In the genomic region with DNA sequence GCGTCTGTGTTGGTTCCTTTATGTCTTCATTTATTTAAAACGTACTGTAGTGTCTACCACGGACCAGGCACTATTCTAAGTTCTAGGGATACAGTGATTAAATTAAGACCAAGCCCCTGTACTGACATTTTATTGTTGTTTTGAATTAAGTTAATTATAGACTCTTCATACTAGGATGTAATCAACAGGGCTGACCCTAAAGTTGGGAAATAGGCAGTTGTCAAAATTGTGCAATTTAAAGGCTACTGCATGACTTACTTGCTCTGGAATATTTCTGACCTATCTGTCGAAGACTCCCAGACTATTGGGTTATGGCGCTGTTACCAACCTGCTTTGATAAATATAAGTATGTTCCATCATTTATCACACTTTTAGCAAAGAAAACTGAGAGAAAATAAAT, we compare ENCODE assay signal across 17 cellular contexts.
"Had no signal": no experiment of that assay in that cellular context is flagged by ENCODE, and none has a peak within 500 bp of the region (broad histone marks: within the 10 kb centered on the region; RNA-seq: fewer than 3 reads in every experiment).

No MANE protein-coding gene starts in this region.

- H3K36me3 ChIP-seq: right atrium auricular region, transverse colon had no signal

- H3K4me1 Mint-ChIP-seq: activated naive CD8-positive, alpha-beta T cell treated with anti-CD3 and anti-CD28 coated beads, Interleukin-2, amount 50 U/mL, for 24 hours; activated T-helper 17 cell treated with anti-CD3 and anti-CD28 coated beads, Interleukin-2, amount 50 U/mL, for 72 hours had no signal

- H3K27me3 Mint-ChIP-seq: activated T-helper 17 cell treated with anti-CD3 and anti-CD28 coated beads, Interleukin-2, amount 50 U/mL, for 72 hours had no signal

- H3K36me3 Mint-ChIP-seq: T-cell had no signal

- DNase-seq: activated naive CD4-positive, alpha-beta T cell treated with anti-CD3 and anti-CD28 coated beads for 36 hours; activated naive CD8-positive, alpha-beta T cell treated with anti-CD3 and anti-CD28 coated beads, Interleukin-2, amount 50 U/mL, for 24 hours; activated T-cell treated with anti-CD3 and anti-CD28 coated beads for 4 hours; foreskin keratinocyte; glutamatergic neuron; kidney glomerular epithelial cell; occipital lobe; stimulated activated naive CD8-positive, alpha-beta T cell treated with anti-CD3 and anti-CD28 coated beads, Interleukin-15, Interleukin-2, amounts not matched to agents 100 U/mL and 50 U/mL, for 24 hours; T-cell; T-helper 9 cell; transverse colon had no signal

- H3K4me3 ChIP-seq: right atrium auricular region, smooth muscle cell, transverse colon had no signal

- ATAC-seq: activated CD4-positive, CD25-positive, alpha-beta regulatory T cell treated with anti-CD3 and anti-CD28 coated beads, Interleukin-2, amount 50 U/mL, for 24 hours; activated naive CD8-positive, alpha-beta T cell treated with anti-CD3 and anti-CD28 coated beads, Interleukin-2, amount 50 U/mL, for 24 hours; activated T-helper 17 cell treated with anti-CD3 and anti-CD28 coated beads, Interleukin-2, amount 50 U/mL, for 72 hours; esophagus mucosa; foreskin keratinocyte; stimulated activated naive CD8-positive, alpha-beta T cell treated with anti-CD3 and anti-CD28 coated beads, Interleukin-15, Interleukin-2, amounts not matched to agents 100 U/mL and 50 U/mL, for 24 hours; T-cell had no signal

- H3K9me3 ChIP-seq: right atrium auricular region, transverse colon had no signal

- H3K4me3 Mint-ChIP-seq: activated naive CD4-positive, alpha-beta T cell treated with anti-CD3 and anti-CD28 coated beads for 36 hours; activated naive CD8-positive, alpha-beta T cell treated with anti-CD3 and anti-CD28 coated beads, Interleukin-2, amount 50 U/mL, for 24 hours; activated T-helper 17 cell treated with anti-CD3 and anti-CD28 coated beads, Interleukin-2, amount 50 U/mL, for 72 hours; nephron; T-cell had no signal

- H3K9me3 Mint-ChIP-seq: activated naive CD4-positive, alpha-beta T cell treated with anti-CD3 and anti-CD28 coated beads for 36 hours; activated naive CD8-positive, alpha-beta T cell treated with anti-CD3 and anti-CD28 coated beads, Interleukin-2, amount 50 U/mL, for 24 hours; activated T-helper 17 cell treated with anti-CD3 and anti-CD28 coated beads, Interleukin-2, amount 50 U/mL, for 72 hours; nephron; T-cell had no signal

- H3K27ac Mint-ChIP-seq: activated naive CD4-positive, alpha-beta T cell treated with anti-CD3 and anti-CD28 coated beads for 36 hours; activated naive CD8-positive, alpha-beta T cell treated with anti-CD3 and anti-CD28 coated beads, Interleukin-2, amount 50 U/mL, for 24 hours; activated T-helper 17 cell treated with anti-CD3 and anti-CD28 coated beads, Interleukin-2, amount 50 U/mL, for 72 hours; nephron; T-cell had no signal

- H3K27me3 ChIP-seq: foreskin keratinocyte, right atrium auricular region, transverse colon had no signal
